ENCODE assay signal across 24 cellular contexts in the genomic region with DNA sequence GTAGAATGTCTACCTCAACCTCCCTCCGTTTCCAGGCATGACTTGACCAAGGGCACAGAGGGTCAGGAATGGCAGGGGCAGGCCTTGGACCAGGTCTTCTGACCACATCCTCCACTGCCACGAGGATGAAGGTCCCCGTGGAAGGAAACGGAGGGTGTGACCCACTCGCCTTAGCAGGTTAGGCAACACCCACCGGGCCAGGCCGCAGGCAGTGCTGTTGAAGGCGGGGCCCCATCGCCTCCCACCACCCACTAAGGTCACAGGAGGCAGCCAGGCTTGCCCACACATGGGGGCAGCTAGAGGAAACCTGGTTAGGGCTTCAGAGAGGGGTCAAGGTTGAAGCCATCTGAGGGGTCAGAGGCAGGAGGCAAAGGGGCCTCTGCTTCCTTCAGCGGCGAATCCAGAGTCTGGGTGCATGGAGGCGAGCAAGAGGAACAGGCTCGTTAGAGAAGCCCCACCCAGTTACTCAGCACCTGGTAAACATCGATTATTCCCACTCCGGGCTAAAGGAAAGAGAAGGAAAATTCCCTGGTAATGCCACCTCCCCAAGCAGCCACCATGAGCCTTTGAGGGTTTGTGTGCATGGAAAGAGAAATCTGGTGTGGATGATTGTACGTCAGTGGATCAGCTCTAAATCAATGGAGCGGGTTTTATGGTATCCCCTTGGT. TPM values are rescaled to one million over a fixed set of nuclear protein-coding genes. Genes with fewer than 3 reads are reported as not detected.
"Had no signal": no experiment of that assay in that cellular context is flagged by ENCODE, and none has a peak within 500 bp of the region (broad histone marks: within the 10 kb centered on the region; RNA-seq: fewer than 3 reads in every experiment).

No MANE protein-coding gene starts in this region.

- DNase-seq: activated CD4-positive, alpha-beta T cell treated with anti-CD3 and anti-CD28 coated beads, Interleukin-2, amount 10 ng/mL, durations not matched to agents 7 days and 5 days; activated CD8-positive, alpha-beta T cell treated with anti-CD3 and anti-CD28 coated beads for 36 hours; activated gamma-delta T cell treated with Interleukin-2 at 50 U/mL for 16 hours; activated T-cell treated with anti-CD3 and anti-CD28 coated beads, Interleukin-2, amount 50 U/mL, for 1 hour; anterior cingulate cortex; caudate nucleus; effector memory CD8-positive, alpha-beta T cell; immature natural killer cell; left ventricle myocardium superior; naive B cell; nucleus accumbens; stimulated activated CD4-positive, alpha-beta T cell treated with anti-CD3 and anti-CD28 coated beads, Interleukin-15, amount 100 ng/mL, for 24 hours; transverse colon; uterus had no signal

- H3K27ac Mint-ChIP-seq: activated CD4-positive, alpha-beta T cell treated with anti-CD3 and anti-CD28 coated beads, Interleukin-2, amount 10 ng/mL, durations not matched to agents 7 days and 5 days; activated CD8-positive, alpha-beta T cell treated with anti-CD3 and anti-CD28 coated beads for 36 hours; activated naive CD4-positive, alpha-beta T cell treated with anti-CD3 and anti-CD28 coated beads, Interleukin-2, amount 50 U/mL, for 24 hours; effector memory CD8-positive, alpha-beta T cell; immature natural killer cell; memory B cell; naive B cell; stimulated activated memory B cell treated with anti-CD40 and anti-IgM and Interleukin-4, amounts not matched to agents 10 μg/mL and 1 μg/mL and 100 μg/mL, for 72 hours had no signal

- H3K36me3 Mint-ChIP-seq: activated naive CD4-positive, alpha-beta T cell treated with anti-CD3 and anti-CD28 coated beads, Interleukin-2, amount 50 U/mL, for 24 hours; immature natural killer cell; stimulated activated memory B cell treated with anti-CD40 and anti-IgM and Interleukin-4, amounts not matched to agents 10 μg/mL and 1 μg/mL and 100 μg/mL, for 72 hours had no signal

- H3K4me2 ChIP-seq: smooth muscle cell had no signal

- H3K4me3 Mint-ChIP-seq: activated CD4-positive, alpha-beta T cell treated with anti-CD3 and anti-CD28 coated beads, Interleukin-2, amount 10 ng/mL, durations not matched to agents 7 days and 5 days; activated CD8-positive, alpha-beta T cell treated with anti-CD3 and anti-CD28 coated beads for 36 hours; activated naive CD4-positive, alpha-beta T cell treated with anti-CD3 and anti-CD28 coated beads, Interleukin-2, amount 50 U/mL, for 24 hours; effector memory CD8-positive, alpha-beta T cell; immature natural killer cell; memory B cell; naive B cell; stimulated activated memory B cell treated with anti-CD40 and anti-IgM and Interleukin-4, amounts not matched to agents 10 μg/mL and 1 μg/mL and 100 μg/mL, for 72 hours had no signal

- H3K27ac ChIP-seq: body of pancreas, right lobe of liver, transverse colon, uterus had no signal

- H3K36me3 ChIP-seq: right lobe of liver, transverse colon, uterus had no signal

- H3K4me1 Mint-ChIP-seq: activated CD4-positive, alpha-beta T cell treated with anti-CD3 and anti-CD28 coated beads, Interleukin-2, amount 10 ng/mL, durations not matched to agents 7 days and 5 days; activated naive CD4-positive, alpha-beta T cell treated with anti-CD3 and anti-CD28 coated beads, Interleukin-2, amount 50 U/mL, for 24 hours; immature natural killer cell had no signal

- H3K9me3 ChIP-seq: body of pancreas, right lobe of liver, transverse colon, uterus had no signal

- H3K4me1 ChIP-seq: right lobe of liver, transverse colon, uterus had no signal

- H3K27me3 ChIP-seq: body of pancreas, right lobe of liver had no signal

- H3K4me3 ChIP-seq: body of pancreas, right lobe of liver, smooth muscle cell, transverse colon, uterus had no signal

RNA-seq across cellular contexts. Expression of gene RIPK4, which starts 37.0 kb away (rescaled TPM):
- total RNA-seq: fibroblast of villous mesenchyme; T-helper 2 cell treated with Interferon-gamma antibody and Interleukin-4, amounts not matched to agents 100 ng/mL and 5 ng/mL, for 36 hours; temporal lobe had no signal
- polyA plus RNA-seq: immature natural killer cell, neural cell had no signal
